In the genomic region with DNA sequence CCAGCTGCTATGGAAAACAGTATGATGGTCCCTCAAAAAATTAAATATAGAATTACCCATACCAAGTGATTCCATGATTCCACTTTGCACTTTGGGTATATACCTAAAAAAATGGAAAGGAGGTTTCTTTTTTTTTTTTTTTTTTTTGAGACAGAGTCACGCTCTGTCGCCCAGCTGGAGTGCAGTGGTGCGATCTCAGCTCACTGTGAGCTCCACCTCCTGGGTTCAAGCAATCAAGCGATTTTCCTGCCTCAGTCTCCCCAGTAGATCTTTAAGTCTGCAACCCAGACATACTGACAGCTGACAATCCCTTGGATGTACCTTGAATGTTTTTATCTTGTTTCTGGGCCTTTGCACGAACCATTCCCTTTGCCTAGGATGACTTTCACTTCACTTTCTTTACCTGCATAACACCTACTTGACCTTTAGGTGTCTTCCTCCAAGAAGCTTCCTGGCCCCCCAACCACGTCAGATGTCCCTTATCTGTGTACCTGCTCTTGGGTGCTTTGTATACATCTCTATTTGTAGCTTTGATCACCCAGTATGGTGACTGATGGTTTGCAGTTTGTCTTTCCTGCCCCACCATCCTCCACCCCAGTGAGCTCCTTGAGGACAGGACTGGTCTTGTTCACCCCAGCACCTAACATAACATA, we compare ENCODE assay signal across 1 cellular context.
TF ChIP-seq lines count a peak whose summit lies in the region.

No MANE protein-coding gene starts in this region.

TF ChIP-seq in WTC11, 78 proteins besides CTCF, POLR2A, EP300 and RAD21 (continued from another document):
- no peak for TF ChIP-seq E2F5 (CRISPR knock-in tag; IDR thresholded peaks at IDR 0.05)
